In genomic region chr5:196350-196749, GRCh38 we compare ENCODE assay signal across 20 cellular contexts. TPM values are rescaled to one million over a fixed set of nuclear protein-coding genes. Genes with fewer than 3 reads are reported as not detected.
"Had no signal": no experiment of that assay in that cellular context is flagged by ENCODE, and none has a peak within 500 bp of the region (broad histone marks: within the 10 kb centered on the region; RNA-seq: fewer than 3 reads in every experiment).

No MANE protein-coding gene starts in this region.

- H3K4me3 Mint-ChIP-seq: activated T-cell treated with anti-CD3 and anti-CD28 coated beads, Interleukin-2, amount 50 U/mL, for 72 hours; T-helper 2 cell treated with Interferon-gamma antibody and Interleukin-4, amounts not matched to agents 5 μg/mL and 100 μg/mL, for 36 hours had no signal

- H3K27ac Mint-ChIP-seq: activated naive CD4-positive, alpha-beta T cell treated with anti-CD3 and anti-CD28 coated beads, Interleukin-2, amount 50 U/mL, for 72 hours; activated T-cell treated with anti-CD3 and anti-CD28 coated beads, Interleukin-2, amount 50 U/mL, for 72 hours; T-helper 2 cell treated with Interferon-gamma antibody and Interleukin-4, amounts not matched to agents 5 μg/mL and 100 μg/mL, for 36 hours had no signal

- H3K4me3 ChIP-seq: adrenal gland, esophagus muscularis mucosa, hepatocyte, stomach, upper lobe of left lung had no signal

- H3K27me3 ChIP-seq: adrenal gland, hepatocyte had no signal

- H3K9me3 ChIP-seq: adrenal gland, esophagus muscularis mucosa, stomach, upper lobe of left lung had no signal

- H3K27ac ChIP-seq: adrenal gland, esophagus muscularis mucosa, hepatocyte, stomach, upper lobe of left lung had no signal

- DNase-seq: activated CD4-positive, alpha-beta T cell treated with anti-CD3 and anti-CD28 coated beads, Interleukin-2, amount 50 U/mL, for 4 hours; activated gamma-delta T cell treated with Interleukin-2 at 50 U/mL for 16 hours; activated T-cell treated with anti-CD3 and anti-CD28 coated beads, Interleukin-2, amount 50 U/mL, for 72 hours; cerebellar nuclear complex; effector CD4-positive, alpha-beta T cell; mammary epithelial cell; midbrain; retina; stimulated activated CD4-positive, alpha-beta T cell treated with anti-CD3 and anti-CD28 coated beads, Interleukin-2, amount 100 ng/mL, for 24 hours; stomach; upper lobe of left lung had no signal

- H3K9me3 Mint-ChIP-seq: activated naive CD4-positive, alpha-beta T cell treated with anti-CD3 and anti-CD28 coated beads, Interleukin-2, amount 50 U/mL, for 72 hours; activated T-cell treated with anti-CD3 and anti-CD28 coated beads, Interleukin-2, amount 50 U/mL, for 72 hours; nephron; T-helper 2 cell treated with Interferon-gamma antibody and Interleukin-4, amounts not matched to agents 5 μg/mL and 100 μg/mL, for 36 hours had no signal

- H3K36me3 ChIP-seq: adrenal gland, upper lobe of left lung had no signal

- H3K4me1 ChIP-seq: adrenal gland had no signal

- ATAC-seq: activated naive CD4-positive, alpha-beta T cell treated with anti-CD3 and anti-CD28 coated beads, Interleukin-2, amount 50 U/mL, for 72 hours; activated T-cell treated with anti-CD3 and anti-CD28 coated beads, Interleukin-2, amount 50 U/mL, for 72 hours; left colon had no signal

RNA-seq across cellular contexts. Expression of gene LRRC14B, which starts 5.1 kb away (rescaled TPM):
- total RNA-seq: activated CD8-positive, alpha-beta memory T cell treated with anti-CD3 and anti-CD28 coated beads for 36 hours; activated T-cell treated with anti-CD3 and anti-CD28 coated beads, Interleukin-2, amount 50 U/mL, for 72 hours; adrenal gland; bronchial epithelial cell; esophagus muscularis mucosa; hepatocyte; left colon; mammary epithelial cell; upper lobe of left lung had no signal
